Comparison of ENCODE assay signal across 1 cellular context in the genomic region with DNA sequence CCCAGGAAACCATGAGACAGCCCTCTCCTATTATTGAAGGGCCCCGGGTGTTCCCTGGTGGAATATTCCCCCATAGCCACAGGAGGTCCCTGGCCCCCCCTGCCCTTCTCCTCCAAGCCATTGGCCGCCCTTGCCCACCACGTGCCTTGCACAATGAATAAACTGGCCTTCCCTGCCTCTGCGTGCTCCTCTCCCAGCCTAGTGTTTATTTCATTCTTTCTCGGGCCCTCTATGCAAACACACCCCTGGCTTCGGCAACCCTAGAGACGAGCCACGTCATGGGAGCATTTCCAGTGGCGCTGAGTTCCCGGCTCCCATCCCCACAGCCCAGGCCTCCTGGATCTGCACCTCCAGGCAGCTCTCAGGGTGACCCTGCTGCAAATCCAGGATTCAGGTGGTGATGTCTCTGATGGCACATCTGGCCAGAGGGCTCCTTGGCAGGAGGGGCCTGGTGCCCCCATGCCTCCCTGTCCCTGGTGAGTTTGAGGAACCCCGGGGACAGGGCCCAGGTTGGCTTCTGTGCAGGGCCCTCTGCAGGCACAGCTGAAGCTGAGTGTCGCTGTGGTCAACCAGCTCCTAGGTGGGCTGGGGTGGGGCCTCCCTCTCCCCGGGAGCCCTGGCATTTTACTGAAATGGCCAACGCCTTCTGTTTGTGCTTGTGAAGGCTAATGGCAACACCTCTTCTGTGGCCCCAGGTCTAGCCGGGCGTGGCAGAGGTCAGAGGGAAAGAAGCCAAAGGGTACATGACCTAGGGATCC.
TF ChIP-seq lines count a peak whose summit lies in the region.

No MANE protein-coding gene starts in this region.

TF ChIP-seq in H1, 55 proteins besides CTCF, POLR2A, EP300 and RAD21:
- TF ChIP-seq, protein P1, sequence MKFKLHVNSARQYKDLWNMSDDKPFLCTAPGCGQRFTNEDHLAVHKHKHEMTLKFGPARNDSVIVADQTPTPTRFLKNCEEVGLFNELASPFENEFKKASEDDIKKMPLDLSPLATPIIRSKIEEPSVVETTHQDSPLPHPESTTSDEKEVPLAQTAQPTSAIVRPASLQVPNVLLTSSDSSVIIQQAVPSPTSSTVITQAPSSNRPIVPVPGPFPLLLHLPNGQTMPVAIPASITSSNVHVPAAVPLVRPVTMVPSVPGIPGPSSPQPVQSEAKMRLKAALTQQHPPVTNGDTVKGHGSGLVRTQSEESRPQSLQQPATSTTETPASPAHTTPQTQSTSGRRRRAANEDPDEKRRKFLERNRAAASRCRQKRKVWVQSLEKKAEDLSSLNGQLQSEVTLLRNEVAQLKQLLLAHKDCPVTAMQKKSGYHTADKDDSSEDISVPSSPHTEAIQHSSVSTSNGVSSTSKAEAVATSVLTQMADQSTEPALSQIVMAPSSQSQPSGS (IDR thresholded peaks at IDR 0.05; ENCODE audit: low read length): no peak
- TF ChIP-seq, protein P2, sequence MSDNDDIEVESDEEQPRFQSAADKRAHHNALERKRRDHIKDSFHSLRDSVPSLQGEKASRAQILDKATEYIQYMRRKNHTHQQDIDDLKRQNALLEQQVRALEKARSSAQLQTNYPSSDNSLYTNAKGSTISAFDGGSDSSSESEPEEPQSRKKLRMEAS (IDR thresholded peaks at IDR 0.05): peak; percentile 73
- TF ChIP-seq, protein P3, sequence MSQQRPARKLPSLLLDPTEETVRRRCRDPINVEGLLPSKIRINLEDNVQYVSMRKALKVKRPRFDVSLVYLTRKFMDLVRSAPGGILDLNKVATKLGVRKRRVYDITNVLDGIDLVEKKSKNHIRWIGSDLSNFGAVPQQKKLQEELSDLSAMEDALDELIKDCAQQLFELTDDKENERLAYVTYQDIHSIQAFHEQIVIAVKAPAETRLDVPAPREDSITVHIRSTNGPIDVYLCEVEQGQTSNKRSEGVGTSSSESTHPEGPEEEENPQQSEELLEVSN (IDR thresholded peaks at IDR 0.05): 0 out of 2 replicates have a peak, but pooled peaks have one; percentile 28
TF ChIP-seq in H1: peak in this region for 2.
